ENCODE assay signal across 27 cellular contexts in genomic region chr14:38285962-38286361, GRCh38. TPM values are rescaled to one million over a fixed set of nuclear protein-coding genes. Genes with fewer than 3 reads are reported as not detected.
"Had no signal": no experiment of that assay in that cellular context is flagged by ENCODE, and none has a peak within 500 bp of the region (broad histone marks: within the 10 kb centered on the region; RNA-seq: fewer than 3 reads in every experiment).

No MANE protein-coding gene starts in this region.

- H3K9me3 Mint-ChIP-seq: activated naive CD4-positive, alpha-beta T cell treated with anti-CD3 and anti-CD28 coated beads, Interleukin-2, amount 50 U/mL, for 24 hours; activated T-helper 1 cell treated with anti-CD3 and anti-CD28 coated beads, Interleukin-12 subunit alpha, Interleukin-12 subunit beta, Interleukin-2, Interleukin-4 antibody, amounts not matched to agents 30 ng/mL and 10 ng/mL and 1 ng/mL, durations not matched to agents 14 hours and 24 hours and 36 hours; T-helper 1 cell treated with Interleukin-12 subunit alpha and Interleukin-12 subunit beta and Interleukin-4 antibody, amounts not matched to agents 30 μg/mL and 1 μg/mL, for 36 hours had no signal

- H3K27ac Mint-ChIP-seq: activated CD8-positive, alpha-beta T cell treated with anti-CD3 and anti-CD28 coated beads for 36 hours; activated naive CD4-positive, alpha-beta T cell treated with anti-CD3 and anti-CD28 coated beads, Interleukin-2, amount 50 U/mL, for 24 hours; activated T-helper 1 cell treated with anti-CD3 and anti-CD28 coated beads, Interleukin-12 subunit alpha, Interleukin-12 subunit beta, Interleukin-2, Interleukin-4 antibody, amounts not matched to agents 30 ng/mL and 10 ng/mL and 1 ng/mL, durations not matched to agents 14 hours and 24 hours and 36 hours; T-helper 1 cell treated with Interleukin-12 subunit alpha and Interleukin-12 subunit beta and Interleukin-4 antibody, amounts not matched to agents 30 μg/mL and 1 μg/mL, for 36 hours had no signal

- H3K27me3 ChIP-seq: body of pancreas, cardiac muscle cell, MG63 had no signal

- H3K9me3 ChIP-seq: body of pancreas, MG63 had no signal

- H3K4me3 ChIP-seq: body of pancreas, cardiac muscle cell, MG63 had no signal

- H3K27ac ChIP-seq: body of pancreas, cardiac muscle cell, KMS-11 had no signal

- DNase-seq: activated CD4-positive, alpha-beta T cell treated with anti-CD3 and anti-CD28 coated beads for 4 hours; activated CD8-positive, alpha-beta memory T cell treated with anti-CD3 and anti-CD28 coated beads, Interleukin-2, amount 50 U/mL, for 4 hours; activated CD8-positive, alpha-beta T cell treated with anti-CD3 and anti-CD28 coated beads for 36 hours; activated effector memory CD4-positive, alpha-beta T cell treated with Interleukin-2 at 50 U/mL for 16 hours; activated naive CD4-positive, alpha-beta T cell; activated T-cell treated with anti-CD3 and anti-CD28 coated beads, Interleukin-2, amount 50 U/mL, for 1 hour; aorta; body of pancreas; MG63; MV-4-11; NCI-H1092 treated with DMSO at 0.1 percent for 48 hours; NCI-H1417 treated with DMSO at 0.1 percent for 48 hours; NCI-H1694; NCI-H2029; NCI-H2107; NCI-H2171 treated with DMSO at 0.1 percent for 48 hours; NCI-H446; NCI-H524; NCI-H82; PC-3; SHP77 treated with DMSO at 0.1 percent for 48 hours had no signal

- H3K36me3 Mint-ChIP-seq: activated naive CD4-positive, alpha-beta T cell treated with anti-CD3 and anti-CD28 coated beads, Interleukin-2, amount 50 U/mL, for 24 hours had no signal

- H3K36me3 ChIP-seq: cardiac muscle cell, MG63 had no signal

- H3K4me3 Mint-ChIP-seq: activated CD8-positive, alpha-beta T cell treated with anti-CD3 and anti-CD28 coated beads for 36 hours; activated naive CD4-positive, alpha-beta T cell treated with anti-CD3 and anti-CD28 coated beads, Interleukin-2, amount 50 U/mL, for 24 hours; activated T-helper 1 cell treated with anti-CD3 and anti-CD28 coated beads, Interleukin-12 subunit alpha, Interleukin-12 subunit beta, Interleukin-2, Interleukin-4 antibody, amounts not matched to agents 30 ng/mL and 10 ng/mL and 1 ng/mL, durations not matched to agents 14 hours and 24 hours and 36 hours; T-helper 1 cell treated with Interleukin-12 subunit alpha and Interleukin-12 subunit beta and Interleukin-4 antibody, amounts not matched to agents 30 μg/mL and 1 μg/mL, for 36 hours had no signal

- H3K4me1 Mint-ChIP-seq: activated naive CD4-positive, alpha-beta T cell treated with anti-CD3 and anti-CD28 coated beads, Interleukin-2, amount 50 U/mL, for 24 hours had no signal

RNA-seq across cellular contexts. Expression of gene CLEC14A, which starts 30.1 kb away (rescaled TPM):
- total RNA-seq: activated CD8-positive, alpha-beta T cell treated with anti-CD3 and anti-CD28 coated beads for 36 hours; activated T-helper 1 cell treated with anti-CD3 and anti-CD28 coated beads, Interleukin-12 subunit alpha, Interleukin-12 subunit beta, Interleukin-2, Interleukin-4 antibody, amounts not matched to agents 30 ng/mL and 10 ng/mL and 1 ng/mL, durations not matched to agents 14 hours and 24 hours and 36 hours; PC-3; SK-MEL-5 had no signal
- polyA plus RNA-seq: cardiac muscle cell had no signal
